9 cellular contexts compared by ENCODE assay signal in the genomic region with DNA sequence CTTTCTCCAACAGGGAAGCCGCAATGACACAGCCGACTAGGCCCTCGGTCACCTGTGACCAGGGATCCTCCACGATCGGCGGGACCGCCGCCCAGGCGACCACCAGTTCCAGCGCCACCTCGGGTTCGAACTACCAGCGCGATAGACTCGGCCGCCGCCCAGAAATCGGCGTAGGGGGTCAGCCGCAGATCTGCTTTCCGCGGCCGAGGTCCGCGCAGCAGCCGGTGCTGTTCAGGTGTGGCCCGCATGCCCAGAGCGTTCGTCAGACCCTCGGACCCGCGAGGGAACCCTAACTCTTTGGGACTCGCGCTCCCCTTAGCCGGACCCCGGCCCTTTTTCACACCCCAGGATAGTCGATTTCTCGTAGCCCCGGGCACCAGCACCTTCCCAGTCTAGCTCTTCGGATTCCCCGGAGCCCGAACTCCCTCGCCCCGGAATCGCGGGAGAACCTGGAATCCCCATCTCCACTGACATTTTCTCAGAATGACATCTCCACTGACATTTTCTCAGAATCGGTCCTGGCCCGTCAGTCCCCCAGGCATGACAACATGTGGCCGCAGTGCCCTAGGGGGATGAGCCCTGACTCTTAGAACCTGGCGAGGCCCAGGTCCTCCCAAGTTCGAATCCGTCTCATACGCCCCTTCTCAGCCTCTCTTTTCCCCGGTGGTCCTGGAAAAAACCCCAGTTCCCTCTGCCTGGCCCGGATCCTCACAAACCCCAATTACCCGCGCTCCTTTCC. TPM values are rescaled to one million over a fixed set of nuclear protein-coding genes. Genes with fewer than 3 reads are reported as not detected.
DNase-seq lines count a peak whose midpoint lies in the region; ATAC-seq lines count a peak whose summit lies in the region.
"Had no signal": no experiment of that assay in that cellular context is flagged by ENCODE, and none has a peak within 500 bp of the region (broad histone marks: within the 10 kb centered on the region; RNA-seq: fewer than 3 reads in every experiment).

No MANE protein-coding gene starts in this region.

- intact Hi-C loops in activated T-helper 1 cell treated with anti-CD3 and anti-CD28 coated beads, Interleukin-12 subunit alpha, Interleukin-12 subunit beta, Interleukin-2, Interleukin-4 antibody, amounts not matched to agents 30 ng/mL and 10 ng/mL and 1 ng/mL, durations not matched to agents 14 hours and 24 hours and 36 hours (cut with micrococcal nuclease): loop anchor here (1.0 to 5.0 kb wide), 4 partner anchors 15 to 239 kb away; a partner anchor contains a TSS

- peaks cover 2% of the 10 kb centered on the region for H3K36me3 Mint-ChIP-seq in activated T-helper 1 cell treated with anti-CD3 and anti-CD28 coated beads, Interleukin-12 subunit alpha, Interleukin-12 subunit beta, Interleukin-2, Interleukin-4 antibody, amounts not matched to agents 30 ng/mL and 10 ng/mL and 1 ng/mL, durations not matched to agents 14 hours and 24 hours and 36 hours (ENCODE audit: low read depth)

- H3K27me3 Mint-ChIP-seq in activated T-helper 1 cell treated with anti-CD3 and anti-CD28 coated beads, Interleukin-12 subunit alpha, Interleukin-12 subunit beta, Interleukin-2, Interleukin-4 antibody, amounts not matched to agents 30 ng/mL and 10 ng/mL and 1 ng/mL, durations not matched to agents 14 hours and 24 hours and 36 hours (ENCODE audit: insufficient read depth): peaks cover 2% of the 10 kb centered on the region

- H3K4me1 Mint-ChIP-seq in activated T-helper 1 cell treated with anti-CD3 and anti-CD28 coated beads, Interleukin-12 subunit alpha, Interleukin-12 subunit beta, Interleukin-2, Interleukin-4 antibody, amounts not matched to agents 30 ng/mL and 10 ng/mL and 1 ng/mL, durations not matched to agents 14 hours and 24 hours and 36 hours (ENCODE audit: low read depth): peaks cover 41% of the 10 kb centered on the region

- H3K9me3 Mint-ChIP-seq in activated T-helper 1 cell treated with anti-CD3 and anti-CD28 coated beads, Interleukin-12 subunit alpha, Interleukin-12 subunit beta, Interleukin-2, Interleukin-4 antibody, amounts not matched to agents 30 ng/mL and 10 ng/mL and 1 ng/mL, durations not matched to agents 14 hours and 24 hours and 36 hours: no peaks in the 10 kb centered on the region

- H3K4me3 ChIP-seq in iPS-11a (ENCODE audit: low read depth, low read length) (peak overlapping the region; percentile 69), skeletal muscle cell (ENCODE audit: low read depth, low read length) (peak overlapping the region; percentile 61)

- peak; percentile 6 for ATAC-seq in GM19351 (IDR thresholded peaks at IDR 0.05; ENCODE audit: unreplicated experiment)
- no peak for ATAC-seq in GM19452 (IDR thresholded peaks at IDR 0.05; ENCODE audit: unreplicated experiment)
- no peak for ATAC-seq in HG03095 (IDR thresholded peaks at IDR 0.05; ENCODE audit: unreplicated experiment)
- no peak for ATAC-seq in HG03469 (IDR thresholded peaks at IDR 0.05; ENCODE audit: unreplicated experiment)

- DNase-seq in activated T-helper 1 cell treated with anti-CD3 and anti-CD28 coated beads, Interleukin-12 subunit alpha, Interleukin-12 subunit beta, Interleukin-2, Interleukin-4 antibody, amounts not matched to agents 30 ng/mL and 10 ng/mL and 1 ng/mL, durations not matched to agents 14 hours and 24 hours and 36 hours (ENCODE audit: low spot score): no peak
- DNase-seq in skeletal muscle cell (ENCODE audit: low read depth) (no peak), NCI-H2171 (lab: John Stamatoyannopoulos, UW) (no peak)
- DNase-seq: KG1 had no signal

- H3K27ac Mint-ChIP-seq in activated T-helper 1 cell treated with anti-CD3 and anti-CD28 coated beads, Interleukin-12 subunit alpha, Interleukin-12 subunit beta, Interleukin-2, Interleukin-4 antibody, amounts not matched to agents 30 ng/mL and 10 ng/mL and 1 ng/mL, durations not matched to agents 14 hours and 24 hours and 36 hours: peak overlapping the region; percentile 82

- peak overlapping the region; percentile 93 for H3K4me3 Mint-ChIP-seq in activated T-helper 1 cell treated with anti-CD3 and anti-CD28 coated beads, Interleukin-12 subunit alpha, Interleukin-12 subunit beta, Interleukin-2, Interleukin-4 antibody, amounts not matched to agents 30 ng/mL and 10 ng/mL and 1 ng/mL, durations not matched to agents 14 hours and 24 hours and 36 hours

RNA-seq across cellular contexts. Expression of a gene that starts 0.4 kb away (rescaled TPM):
- total RNA-seq in activated T-helper 1 cell treated with anti-CD3 and anti-CD28 coated beads, Interleukin-12 subunit alpha, Interleukin-12 subunit beta, Interleukin-2, Interleukin-4 antibody, amounts not matched to agents 30 ng/mL and 10 ng/mL and 1 ng/mL, durations not matched to agents 14 hours and 24 hours and 36 hours: 0.39 TPM in 1 of 2 replicates, not detected in the other

RNA-seq across cellular contexts. Expression of a gene that starts 19.5 kb away (rescaled TPM):
- 0.12 and 0.29 TPM in 2 replicates for total RNA-seq in activated T-helper 1 cell treated with anti-CD3 and anti-CD28 coated beads, Interleukin-12 subunit alpha, Interleukin-12 subunit beta, Interleukin-2, Interleukin-4 antibody, amounts not matched to agents 30 ng/mL and 10 ng/mL and 1 ng/mL, durations not matched to agents 14 hours and 24 hours and 36 hours

RNA-seq across cellular contexts. Expression of a gene that starts 59.5 kb away (rescaled TPM):
- total RNA-seq in activated T-helper 1 cell treated with anti-CD3 and anti-CD28 coated beads, Interleukin-12 subunit alpha, Interleukin-12 subunit beta, Interleukin-2, Interleukin-4 antibody, amounts not matched to agents 30 ng/mL and 10 ng/mL and 1 ng/mL, durations not matched to agents 14 hours and 24 hours and 36 hours: 26.8 and 30.1 TPM in 2 replicates
